Comparison of ENCODE assay signal across 35 cellular contexts in genomic region chr1:203131548-203132200, GRCh38. TPM values are rescaled to one million over a fixed set of nuclear protein-coding genes. Genes with fewer than 3 reads are reported as not detected.
DNase-seq lines count a peak whose midpoint lies in the region; ATAC-seq and TF ChIP-seq lines count a peak whose summit lies in the region.
"Had no signal": no experiment of that assay in that cellular context is flagged by ENCODE, and none has a peak within 500 bp of the region (broad histone marks: within the 10 kb centered on the region; RNA-seq: fewer than 3 reads in every experiment).

No MANE protein-coding gene starts in this region.

- intact Hi-C loops in heart left ventricle (cut with DNase I): no loop called here
- intact Hi-C loops in body of pancreas (cut with DNase I): no loop called here

- no peak overlapping the region for H3K27ac Mint-ChIP-seq in activated naive CD8-positive, alpha-beta T cell treated with anti-CD3 and anti-CD28 coated beads, Interleukin-2, amount 50 U/mL, for 24 hours
- H3K27ac Mint-ChIP-seq in endothelial cell (ENCODE audit: unreplicated experiment): no peak overlapping the region
- H3K27ac Mint-ChIP-seq: activated CD4-positive, alpha-beta T cell treated with anti-CD3 and anti-CD28 coated beads for 36 hours; mesothelial cell of epicardium; naive thymus-derived CD4-positive, alpha-beta T cell had no signal

- DNase-seq in right atrium auricular region (ENCODE audit: low spot score): no peak
- DNase-seq in heart left ventricle: no peak
- DNase-seq in body of pancreas: no peak
- DNase-seq in mesenteric fat pad (ENCODE audit: low spot score): peak; percentile 78
- DNase-seq in activated naive CD8-positive, alpha-beta T cell treated with anti-CD3 and anti-CD28 coated beads, Interleukin-2, amount 50 U/mL, for 24 hours: no peak
- no peak for DNase-seq in endothelial cell (ENCODE audit: low spot score)
- DNase-seq in HK-2 (ENCODE audit: unreplicated experiment): no peak
- DNase-seq: ACHN; activated CD4-positive, alpha-beta T cell treated with anti-CD3 and anti-CD28 coated beads for 36 hours; activated gamma-delta T cell treated with Interleukin-2 at 50 U/mL for 16 hours; activated T-cell treated with anti-CD3 and anti-CD28 coated beads for 4 hours; BE2C; cortex of kidney; DMS53; foreskin keratinocyte; KG1; left lung; MM.1S; naive thymus-derived CD4-positive, alpha-beta T cell; NCI-H1436; NCI-H82; occipital lobe; SK-N-SH; stimulated activated CD4-positive, alpha-beta T cell treated with anti-CD3 and anti-CD28 coated beads, Interleukin-2, amount 100 ng/mL, for 24 hours had no signal

- peaks cover 10% of the 10 kb centered on the region for H3K4me1 Mint-ChIP-seq in activated naive CD8-positive, alpha-beta T cell treated with anti-CD3 and anti-CD28 coated beads, Interleukin-2, amount 50 U/mL, for 24 hours
- H3K4me1 Mint-ChIP-seq in endothelial cell (ENCODE audit: unreplicated experiment): peaks cover 28% of the 10 kb centered on the region

- no peaks in the 10 kb centered on the region for H3K36me3 ChIP-seq in right atrium auricular region
- no peaks in the 10 kb centered on the region for H3K36me3 ChIP-seq in heart left ventricle
- no peaks in the 10 kb centered on the region for H3K36me3 ChIP-seq in body of pancreas (replicated peaks in 1 of 2; ENCODE audit: insufficient read depth in 1 of 2, low read depth in 2 of 2)
- H3K36me3 ChIP-seq: BE2C, esophagus muscularis mucosa, left lung had no signal

- H3K9me3 Mint-ChIP-seq in activated naive CD8-positive, alpha-beta T cell treated with anti-CD3 and anti-CD28 coated beads, Interleukin-2, amount 50 U/mL, for 24 hours: no peaks in the 10 kb centered on the region
- H3K9me3 Mint-ChIP-seq in endothelial cell (ENCODE audit: unreplicated experiment): no peaks in the 10 kb centered on the region
- H3K9me3 Mint-ChIP-seq: mesothelial cell of epicardium; naive thymus-derived CD4-positive, alpha-beta T cell had no signal

- H3K4me1 ChIP-seq in right atrium auricular region (peaks cover 0 to 74% of the 10 kb centered on the region in 2 donors), heart left ventricle (peaks cover 0 to 56% (median 35%) of the 10 kb centered on the region in 12 donors), body of pancreas (peaks cover 80% of the 10 kb centered on the region)

- no peak for TF ChIP-seq POLR2A in heart left ventricle (IDR thresholded peaks at IDR 0.05)
- TF ChIP-seq POLR2A in body of pancreas (IDR thresholded peaks at IDR 0.05): no peak

- no peaks in the 10 kb centered on the region for H3K27me3 ChIP-seq in right atrium auricular region
- H3K27me3 ChIP-seq in heart left ventricle: peaks cover 0 to 31% (median 0%) of the 10 kb centered on the region in 9 donors
- no peaks in the 10 kb centered on the region for H3K27me3 ChIP-seq in body of pancreas

- H3K27me3 Mint-ChIP-seq in activated naive CD8-positive, alpha-beta T cell treated with anti-CD3 and anti-CD28 coated beads, Interleukin-2, amount 50 U/mL, for 24 hours: peaks cover 31% of the 10 kb centered on the region
- H3K27me3 Mint-ChIP-seq in endothelial cell (ENCODE audit: unreplicated experiment): peaks cover 11% of the 10 kb centered on the region

- H3K9me3 ChIP-seq in right atrium auricular region (no peaks in the 10 kb centered on the region), heart left ventricle (no peaks in the 10 kb centered on the region), body of pancreas (no peaks in the 10 kb centered on the region)
- H3K9me3 ChIP-seq: BE2C, esophagus muscularis mucosa, left lung, SK-N-SH had no signal

- TF ChIP-seq CTCF in right atrium auricular region (IDR thresholded peaks at IDR 0.05): no peak
- no peak for TF ChIP-seq CTCF in heart left ventricle (IDR thresholded peaks at IDR 0.05)
- TF ChIP-seq CTCF in body of pancreas (IDR thresholded peaks at IDR 0.05): no peak
- no peak for TF ChIP-seq CTCF in endothelial cell (IDR thresholded peaks at IDR 0.05; ENCODE audit: unreplicated experiment)

- 79 to 85% (median 84%) methylated on average over 6 to 9 of the region's 9 CpGs for WGBS in heart left ventricle, 4 donors
- 62 to 73% methylated on average over 5 to 8 of the region's 9 CpGs for WGBS in body of pancreas, 2 donors

- no peak overlapping the region for H3K4me3 Mint-ChIP-seq in activated naive CD8-positive, alpha-beta T cell treated with anti-CD3 and anti-CD28 coated beads, Interleukin-2, amount 50 U/mL, for 24 hours
- no peak overlapping the region for H3K4me3 Mint-ChIP-seq in endothelial cell (ENCODE audit: unreplicated experiment)
- H3K4me3 Mint-ChIP-seq: activated CD4-positive, alpha-beta T cell treated with anti-CD3 and anti-CD28 coated beads for 36 hours; mesothelial cell of epicardium; naive thymus-derived CD4-positive, alpha-beta T cell had no signal

- H3K4me3 ChIP-seq in right atrium auricular region (no peak overlapping the region), heart left ventricle (no peak overlapping the region), body of pancreas (no peak overlapping the region)
- H3K4me3 ChIP-seq: esophagus muscularis mucosa, hepatocyte, left lung, smooth muscle cell had no signal

- no peaks in the 10 kb centered on the region for H3K36me3 Mint-ChIP-seq in activated naive CD8-positive, alpha-beta T cell treated with anti-CD3 and anti-CD28 coated beads, Interleukin-2, amount 50 U/mL, for 24 hours (ENCODE audit: low read depth)
- H3K36me3 Mint-ChIP-seq in endothelial cell (ENCODE audit: low read depth, unreplicated experiment): no peaks in the 10 kb centered on the region
- H3K36me3 Mint-ChIP-seq: mesothelial cell of epicardium had no signal

- ATAC-seq in heart left ventricle (no peak), body of pancreas (no peak)
- no peak for ATAC-seq in activated naive CD8-positive, alpha-beta T cell treated with anti-CD3 and anti-CD28 coated beads, Interleukin-2, amount 50 U/mL, for 24 hours
- ATAC-seq: activated CD4-positive, alpha-beta T cell treated with anti-CD3 and anti-CD28 coated beads for 36 hours; foreskin keratinocyte; left lung; naive thymus-derived CD4-positive, alpha-beta T cell had no signal

- H3K27ac ChIP-seq in right atrium auricular region (peak overlapping the region; percentile 91 to 94), heart left ventricle (peak overlapping the region in 4 of 12 donors; percentile 29 to 90 (median 86)), body of pancreas (peak overlapping the region in 3 of 4 donors; percentile 31 to 86 (median 78)), temporal lobe (ENCODE audit: low read depth, low read length) (peak overlapping the region; percentile 99)
- H3K27ac ChIP-seq: esophagus muscularis mucosa, foreskin keratinocyte, hepatocyte, left lung, RWPE1 had no signal

RNA-seq across cellular contexts. Expression of gene ADORA1, which starts 4.1 kb away (rescaled TPM):
- total RNA-seq in right atrium auricular region (10 to 100 TPM in 1 of 2 donors, 1 to 10 TPM in 1; 9.4 to 15.1 TPM), heart left ventricle (10 to 100 TPM in 3 of 9 donors, 1 to 10 TPM in 5, under 1 TPM in 1; 0.81 to 16.2 (median 9.5) TPM), body of pancreas (10 to 100 TPM; 16.1 to 21.1 TPM), mesenteric fat pad (2.7 TPM), temporal lobe (9.1 TPM), endothelial cell (ENCODE audit: unreplicated experiment) (16.3 TPM)
- 10 to 100 TPM in 1 of 2 donors, 1 to 10 TPM in 1; 2.6 to 17.8 TPM for polyA plus RNA-seq in heart left ventricle
- total RNA-seq: activated CD4-positive, alpha-beta T cell treated with anti-CD3 and anti-CD28 coated beads for 36 hours; T-helper 2 cell treated with Interferon-gamma antibody and Interleukin-4, amounts not matched to agents 100 ng/mL and 5 ng/mL, for 36 hours had no signal
- polyA plus RNA-seq: naive thymus-derived CD4-positive, alpha-beta T cell had no signal

RNA-seq across cellular contexts. Expression of gene MYBPH, which starts 44.0 kb away (rescaled TPM):
- total RNA-seq in right atrium auricular region (not detected), heart left ventricle (under 1 TPM in 1 of 9 donors, not detected in 8; 0.32 TPM), body of pancreas (not detected), mesenteric fat pad (0.22 TPM), temporal lobe (not detected), endothelial cell (ENCODE audit: unreplicated experiment) (not detected)
- polyA plus RNA-seq in heart left ventricle: not detected
- total RNA-seq: activated CD4-positive, alpha-beta T cell treated with anti-CD3 and anti-CD28 coated beads for 36 hours; bronchial epithelial cell; esophagus muscularis mucosa; foreskin keratinocyte; H4; hepatocyte; mesothelial cell of epicardium; naive thymus-derived CD4-positive, alpha-beta T cell; occipital lobe; subcutaneous adipose tissue; T-helper 2 cell treated with Interferon-gamma antibody and Interleukin-4, amounts not matched to agents 100 ng/mL and 5 ng/mL, for 36 hours; ureter had no signal
- polyA plus RNA-seq: foreskin keratinocyte; naive thymus-derived CD4-positive, alpha-beta T cell had no signal

RNA-seq across cellular contexts. Expression of gene MYOG, which starts 45.9 kb away (rescaled TPM):
- not detected for total RNA-seq in right atrium auricular region
- not detected for total RNA-seq in heart left ventricle
- not detected for polyA plus RNA-seq in heart left ventricle
- not detected for total RNA-seq in body of pancreas
- not detected for total RNA-seq in mesenteric fat pad
- not detected for total RNA-seq in temporal lobe
- total RNA-seq in endothelial cell (ENCODE audit: unreplicated experiment): 15.7 TPM
- total RNA-seq: activated CD4-positive, alpha-beta T cell treated with anti-CD3 and anti-CD28 coated beads for 36 hours; bronchial epithelial cell; esophagus muscularis mucosa; foreskin keratinocyte; H4; hepatocyte; left lung; mesothelial cell of epicardium; naive thymus-derived CD4-positive, alpha-beta T cell; occipital lobe; smooth muscle cell; subcutaneous adipose tissue; T-helper 2 cell treated with Interferon-gamma antibody and Interleukin-4, amounts not matched to agents 100 ng/mL and 5 ng/mL, for 36 hours; ureter had no signal
- polyA plus RNA-seq: foreskin keratinocyte; hepatocyte; naive thymus-derived CD4-positive, alpha-beta T cell; SK-N-SH; smooth muscle cell had no signal

RNA-seq across cellular contexts. Expression of gene CHI3L1, which starts 54.8 kb away (rescaled TPM):
- 1 to 10 TPM in 1 of 2 donors, under 1 TPM in 1; 0.85 to 9.4 TPM for total RNA-seq in right atrium auricular region
- 10 to 100 TPM in 2 of 9 donors, 1 to 10 TPM in 3, under 1 TPM in 3, not detected in 1; 0.27 to 27.1 (median 1.3) TPM for total RNA-seq in heart left ventricle
- polyA plus RNA-seq in heart left ventricle: 1 to 10 TPM in 1 of 2 donors, under 1 TPM in 1; 0.15 to 5.5 TPM
- total RNA-seq in body of pancreas: 1 to 10 TPM; 5.4 to 8.2 TPM
- total RNA-seq in mesenteric fat pad: 346 TPM
- total RNA-seq in temporal lobe: 0.74 TPM
- 0.21 TPM for total RNA-seq in endothelial cell (ENCODE audit: unreplicated experiment)
- total RNA-seq: foreskin keratinocyte; H4; T-helper 2 cell treated with Interferon-gamma antibody and Interleukin-4, amounts not matched to agents 100 ng/mL and 5 ng/mL, for 36 hours had no signal
- polyA plus RNA-seq: foreskin keratinocyte; naive thymus-derived CD4-positive, alpha-beta T cell; SK-N-SH had no signal

Comparison
In these comparisons a context has a peak if more than half of its experiments do, and no peak if none do; other contexts are left out.
1. RNA of gene MYOG, which starts 45.9 kb away (total RNA-seq): 15.7 TPM in endothelial cell (single experiment); not detected in right atrium auricular region, not detected in heart left ventricle, not detected in body of pancreas, not detected in mesenteric fat pad (single experiment) and not detected in temporal lobe (single experiment); every median in the first group is over 10 times any median in the second.